In the genomic region with DNA sequence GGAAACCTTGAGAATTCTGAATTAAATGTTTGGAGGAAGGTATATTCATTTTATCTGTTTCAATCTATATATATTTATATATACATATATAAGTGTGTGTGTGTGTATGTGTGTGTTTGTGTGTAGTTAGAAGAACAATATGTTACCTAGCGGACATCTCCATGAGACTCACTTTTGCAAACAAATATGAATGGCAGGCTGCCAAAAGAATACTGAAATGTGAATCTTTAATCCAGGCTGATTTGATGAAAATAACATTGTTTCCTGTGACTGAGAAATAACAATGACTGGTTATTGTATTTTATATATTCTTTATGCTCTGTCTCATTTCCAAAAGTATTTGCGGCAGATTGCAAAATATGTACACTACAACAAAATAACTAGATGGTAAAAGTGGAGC, we compare ENCODE assay signal across 19 cellular contexts.
DNase-seq lines count a peak whose midpoint lies in the region; ATAC-seq, FAIRE-seq and TF ChIP-seq lines count a peak whose summit lies in the region.
"Had no signal": no experiment of that assay in that cellular context is flagged by ENCODE, and none has a peak within 500 bp of the region (broad histone marks: within the 10 kb centered on the region; RNA-seq: fewer than 3 reads in every experiment).

No MANE protein-coding gene starts in this region.

- TF ChIP-seq RAD21 in SK-N-SH (IDR thresholded peaks at IDR 0.05; ENCODE audit: low read length): no peak

- no peaks in the 10 kb centered on the region for H3K9me3 ChIP-seq in SK-N-SH
- H3K9me3 ChIP-seq in CD8-positive, alpha-beta T cell (ENCODE audit: low read length): no peaks in the 10 kb centered on the region
- H3K9me3 ChIP-seq: Caco-2 had no signal

- peak overlapping the region; percentile 69 for H2AFZ ChIP-seq in SK-N-SH (ENCODE audit: low read depth)

- DNase-seq in SK-N-SH (no peak), HFFc6 (no peak), lung microvascular endothelial cell (ENCODE audit: low read depth in 2 of 2) (peak; percentile 44 to 62), progenitor cell of endocrine pancreas (ENCODE audit: low spot score, unreplicated experiment) (no peak)
- DNase-seq in CD8-positive, alpha-beta T cell: no peak
- DNase-seq: Caco-2; CD8-positive, alpha-beta memory T cell; DND-41; GDM1; GOT3; H9 had no signal

- intact Hi-C loops in CD8-positive, alpha-beta T cell (cut with DNase I, micrococcal nuclease): loop anchor here in 1 of 2 experiments (5.0 kb wide), 1 partner anchor 256 kb away; a partner anchor contains a TSS

- 97% methylated on average over 2 of the region's 2 CpGs for WGBS in SK-N-SH (ENCODE audit: low lambda C conversion rate)

- H3K4me3 ChIP-seq in SK-N-SH (ENCODE audit: low read depth in 2 of 2, low read length in 1 of 2): no peak overlapping the region
- H3K4me3 ChIP-seq in CD8-positive, alpha-beta T cell (ENCODE audit: low read depth, low read length): no peak overlapping the region

- no peaks in the 10 kb centered on the region for H4K20me1 ChIP-seq in SK-N-SH (ENCODE audit: insufficient read depth)

- TF ChIP-seq EP300 in SK-N-SH (IDR thresholded peaks at IDR 0.05; ENCODE audit: borderline replicate concordance in 1 of 2, low read depth in 1 of 2, low read length in 1 of 2): no peak

- peaks cover 6 to 73% of the 10 kb centered on the region in 2 experiments for H3K4me1 ChIP-seq in SK-N-SH (ENCODE audit: control insufficient read depth in 1 of 2, insufficient read depth in 2 of 2, low read depth in 1 of 2, low read length in 1 of 2)
- peaks cover 82% of the 10 kb centered on the region for H3K4me1 ChIP-seq in CD8-positive, alpha-beta T cell (ENCODE audit: insufficient read depth, low read length)

- H3K9me3 Mint-ChIP-seq in HFFc6 (no peaks in the 10 kb centered on the region), progenitor cell of endocrine pancreas (ENCODE audit: low read depth) (no peaks in the 10 kb centered on the region)
- no peaks in the 10 kb centered on the region for H3K9me3 Mint-ChIP-seq in CD8-positive, alpha-beta T cell
- H3K9me3 Mint-ChIP-seq: CD8-positive, alpha-beta memory T cell; H9 had no signal

- H3K27me3 Mint-ChIP-seq in HFFc6 (ENCODE audit: insufficient read depth): no peaks in the 10 kb centered on the region
- H3K27me3 Mint-ChIP-seq in CD8-positive, alpha-beta T cell (ENCODE audit: low read depth): no peaks in the 10 kb centered on the region
- H3K27me3 Mint-ChIP-seq in progenitor cell of endocrine pancreas: no peaks in the 10 kb centered on the region
- H3K27me3 Mint-ChIP-seq: CD8-positive, alpha-beta memory T cell had no signal

- no peak overlapping the region for H3K9ac ChIP-seq in SK-N-SH

- peaks cover 49% of the 10 kb centered on the region for H3F3A ChIP-seq in SK-N-SH (replicated peaks; ENCODE audit: insufficient read depth)

- FAIRE-seq in TTC549 (lab: Jason Lieb, UNC): peak; percentile 51
- FAIRE-seq: A204.1, GM12892, HTR-8/SVneo had no signal

- H3K79me2 ChIP-seq in SK-N-SH (ENCODE audit: insufficient read depth): no peaks in the 10 kb centered on the region

- TF ChIP-seq CTCF in SK-N-SH (IDR thresholded peaks at IDR 0.05) (no peak), HFFc6 (IDR thresholded peaks at IDR 0.05) (no peak), progenitor cell of endocrine pancreas (IDR thresholded peaks at IDR 0.05; ENCODE audit: unreplicated experiment) (no peak)
- no peak for TF ChIP-seq CTCF in CD8-positive, alpha-beta T cell (IDR thresholded peaks at IDR 0.05)

- no peaks in the 10 kb centered on the region for H3K9me2 ChIP-seq in SK-N-SH

- H3K36me3 Mint-ChIP-seq in HFFc6 (ENCODE audit: low read depth) (no peaks in the 10 kb centered on the region), progenitor cell of endocrine pancreas (ENCODE audit: insufficient read depth) (no peaks in the 10 kb centered on the region)
- no peaks in the 10 kb centered on the region for H3K36me3 Mint-ChIP-seq in CD8-positive, alpha-beta T cell
- H3K36me3 Mint-ChIP-seq: CD8-positive, alpha-beta memory T cell had no signal

- H3K27ac Mint-ChIP-seq in HFFc6 (peak overlapping the region; percentile 76), progenitor cell of endocrine pancreas (no peak overlapping the region)
- no peak overlapping the region for H3K27ac Mint-ChIP-seq in CD8-positive, alpha-beta T cell
- H3K27ac Mint-ChIP-seq: B cell; CD8-positive, alpha-beta memory T cell; H9 had no signal

- H3K4me1 Mint-ChIP-seq in HFFc6 (ENCODE audit: low read depth): peaks cover 96% of the 10 kb centered on the region
- peaks cover 89% of the 10 kb centered on the region for H3K4me1 Mint-ChIP-seq in CD8-positive, alpha-beta T cell (ENCODE audit: low read depth)
- peaks cover 9% of the 10 kb centered on the region for H3K4me1 Mint-ChIP-seq in progenitor cell of endocrine pancreas (ENCODE audit: low read depth)

- CTCF ChIA-PET in SK-N-SH (lab: Yijun Ruan, JAX): interaction anchor here (1.1 kb wide), 1 partner anchor 32 kb away, joined by 4 read pairs; no protein-coding TSS in a partner anchor
- CTCF ChIA-PET in CD8-positive, alpha-beta T cell (lab: Charles Lee): no interaction called here

- no peaks in the 10 kb centered on the region for H3K36me3 ChIP-seq in SK-N-SH (replicated peaks in 1 of 2; ENCODE audit: control insufficient read depth in 1 of 2, insufficient read depth in 2 of 2, low read length in 1 of 2)
- no peaks in the 10 kb centered on the region for H3K36me3 ChIP-seq in CD8-positive, alpha-beta T cell (ENCODE audit: insufficient read depth, low read length)

- POLR2A ChIA-PET in SK-N-SH (lab: Yijun Ruan, JAX): no interaction called here
- POLR2A ChIA-PET in CD8-positive, alpha-beta T cell (lab: Charles Lee): interaction anchor here (0.5 kb wide), 2 partner anchors 10 to 260 kb away, joined by 3 to 6 read pairs; no protein-coding TSS in a partner anchor

- H3K4me2 ChIP-seq in SK-N-SH: no peak overlapping the region

- 0 out of 4 replicates have a peak overlapping the region, but pooled peaks of 1 of the 2 experiments have one; percentile 97 for H3K27ac ChIP-seq in SK-N-SH (ENCODE audit: low read depth in 2 of 2, low read length in 1 of 2)
- no peak overlapping the region for H3K27ac ChIP-seq in CD8-positive, alpha-beta T cell (ENCODE audit: low read depth, low read length)
- H3K27ac ChIP-seq: C4-2B had no signal

- ATAC-seq in SK-N-SH treated with all-trans-retinoic acid at 6 μM for 48 hours (no peak), HG03196 (IDR thresholded peaks at IDR 0.05; ENCODE audit: unreplicated experiment) (no peak)
- no peak for ATAC-seq in CD8-positive, alpha-beta T cell

- H3K27me3 ChIP-seq in SK-N-SH (ENCODE audit: insufficient read depth): no peaks in the 10 kb centered on the region
- H3K27me3 ChIP-seq in CD8-positive, alpha-beta T cell (ENCODE audit: insufficient read depth, low read length): no peaks in the 10 kb centered on the region

- H3K4me3 Mint-ChIP-seq in HFFc6: no peak overlapping the region
- H3K4me3 Mint-ChIP-seq in CD8-positive, alpha-beta T cell: no peak overlapping the region
- no peak overlapping the region for H3K4me3 Mint-ChIP-seq in progenitor cell of endocrine pancreas (ENCODE audit: low read depth)
- H3K4me3 Mint-ChIP-seq: B cell; CD8-positive, alpha-beta memory T cell; H9 had no signal

TF ChIP-seq in SK-N-SH, 30 proteins besides CTCF, POLR2A, EP300 and RAD21 (continues in another document):
- TF ChIP-seq FOXJ3 (CRISPR knock-in tag; IDR thresholded peaks at IDR 0.05): no peak
- no peak for TF ChIP-seq NFIC (IDR thresholded peaks at IDR 0.05; ENCODE audit: borderline replicate concordance)
- no peak for TF ChIP-seq TAF1 (IDR thresholded peaks at IDR 0.05; ENCODE audit: borderline replicate concordance, low read depth, low read length)
- no peak for TF ChIP-seq YY1 (IDR thresholded peaks at IDR 0.05; ENCODE audit: low read depth)
- TF ChIP-seq, protein P1, sequence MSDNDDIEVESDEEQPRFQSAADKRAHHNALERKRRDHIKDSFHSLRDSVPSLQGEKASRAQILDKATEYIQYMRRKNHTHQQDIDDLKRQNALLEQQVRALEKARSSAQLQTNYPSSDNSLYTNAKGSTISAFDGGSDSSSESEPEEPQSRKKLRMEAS (IDR thresholded peaks at IDR 0.05; ENCODE audit: low read depth): no peak
- no peak for TF ChIP-seq TCF12 (IDR thresholded peaks at IDR 0.05)

TF ChIP-seq in SK-N-SH treated with all-trans-retinoic acid at 6 μM for 48 hours, 23 proteins besides CTCF, POLR2A, EP300 and RAD21:
- TF ChIP-seq, protein P2, sequence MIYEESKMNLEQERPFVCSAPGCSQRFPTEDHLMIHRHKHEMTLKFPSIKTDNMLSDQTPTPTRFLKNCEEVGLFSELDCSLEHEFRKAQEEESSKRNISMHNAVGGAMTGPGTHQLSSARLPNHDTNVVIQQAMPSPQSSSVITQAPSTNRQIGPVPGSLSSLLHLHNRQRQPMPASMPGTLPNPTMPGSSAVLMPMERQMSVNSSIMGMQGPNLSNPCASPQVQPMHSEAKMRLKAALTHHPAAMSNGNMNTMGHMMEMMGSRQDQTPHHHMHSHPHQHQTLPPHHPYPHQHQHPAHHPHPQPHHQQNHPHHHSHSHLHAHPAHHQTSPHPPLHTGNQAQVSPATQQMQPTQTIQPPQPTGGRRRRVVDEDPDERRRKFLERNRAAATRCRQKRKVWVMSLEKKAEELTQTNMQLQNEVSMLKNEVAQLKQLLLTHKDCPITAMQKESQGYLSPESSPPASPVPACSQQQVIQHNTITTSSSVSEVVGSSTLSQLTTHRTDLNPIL (CRISPR knock-in tag; IDR thresholded peaks at IDR 0.05; ENCODE audit: low read depth): no peak
- TF ChIP-seq ZC3H10 (CRISPR knock-in tag; IDR thresholded peaks at IDR 0.05) (no peak), ZNF8 (CRISPR knock-in tag; IDR thresholded peaks at IDR 0.05) (no peak)
TF ChIP-seq in SK-N-SH treated with all-trans-retinoic acid at 6 μM for 48 hours: peak in this region for 0.

Comparison
In these comparisons a context has a peak if more than half of its experiments do, and no peak if none do; other contexts are left out.
1. DNase-seq: peak in lung microvascular endothelial cell (2 of 2); none in SK-N-SH (single experiment), HFFc6 (single experiment), CD8-positive, alpha-beta T cell (0 of 7) and progenitor cell of endocrine pancreas (single experiment).